ENCODE assay signal across 8 cellular contexts in the genomic region with DNA sequence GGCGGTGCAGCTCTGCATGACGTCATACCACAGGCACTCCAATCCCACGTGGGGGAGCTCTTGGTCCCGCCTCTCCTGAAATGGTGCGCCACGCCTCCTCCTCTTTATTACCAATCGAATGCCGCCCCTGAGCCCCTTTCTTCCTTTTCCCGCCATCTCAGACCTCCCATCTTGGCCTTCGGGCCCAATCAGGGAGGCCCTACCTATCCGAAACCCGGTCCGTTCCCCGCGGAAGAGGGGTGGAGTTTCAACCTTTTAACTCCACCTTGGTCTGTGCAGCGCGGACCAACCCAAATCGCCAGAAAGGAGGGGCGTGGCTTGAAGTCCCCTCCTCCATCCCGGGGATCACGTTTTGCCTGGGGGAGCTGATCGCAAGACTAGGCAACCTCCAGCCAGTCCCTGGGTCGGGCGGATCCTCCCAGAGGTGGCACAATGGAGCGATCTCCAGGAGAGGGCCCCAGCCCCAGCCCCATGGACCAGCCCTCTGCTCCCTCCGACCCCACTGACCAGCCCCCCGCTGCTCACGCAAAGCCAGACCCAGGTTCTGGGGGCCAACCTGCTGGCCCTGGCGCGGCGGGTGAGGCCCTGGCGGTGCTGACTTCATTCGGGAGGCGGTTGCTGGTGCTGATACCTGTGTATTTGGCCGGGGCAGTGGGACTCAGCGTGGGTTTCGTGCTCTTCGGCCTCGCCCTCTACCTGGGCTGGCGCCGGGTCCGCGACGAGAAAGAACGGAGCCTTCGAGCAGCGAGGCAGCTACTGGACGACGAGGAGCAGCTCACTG. TPM values are rescaled to one million over a fixed set of nuclear protein-coding genes. Genes with fewer than 3 reads are reported as not detected.
A peak's percentile ranks its signal among the peaks of the same experiment; 100 is the strongest.
DNase-seq lines count a peak whose midpoint lies in the region; ATAC-seq and TF ChIP-seq lines count a peak whose summit lies in the region.

A gene with protein sequence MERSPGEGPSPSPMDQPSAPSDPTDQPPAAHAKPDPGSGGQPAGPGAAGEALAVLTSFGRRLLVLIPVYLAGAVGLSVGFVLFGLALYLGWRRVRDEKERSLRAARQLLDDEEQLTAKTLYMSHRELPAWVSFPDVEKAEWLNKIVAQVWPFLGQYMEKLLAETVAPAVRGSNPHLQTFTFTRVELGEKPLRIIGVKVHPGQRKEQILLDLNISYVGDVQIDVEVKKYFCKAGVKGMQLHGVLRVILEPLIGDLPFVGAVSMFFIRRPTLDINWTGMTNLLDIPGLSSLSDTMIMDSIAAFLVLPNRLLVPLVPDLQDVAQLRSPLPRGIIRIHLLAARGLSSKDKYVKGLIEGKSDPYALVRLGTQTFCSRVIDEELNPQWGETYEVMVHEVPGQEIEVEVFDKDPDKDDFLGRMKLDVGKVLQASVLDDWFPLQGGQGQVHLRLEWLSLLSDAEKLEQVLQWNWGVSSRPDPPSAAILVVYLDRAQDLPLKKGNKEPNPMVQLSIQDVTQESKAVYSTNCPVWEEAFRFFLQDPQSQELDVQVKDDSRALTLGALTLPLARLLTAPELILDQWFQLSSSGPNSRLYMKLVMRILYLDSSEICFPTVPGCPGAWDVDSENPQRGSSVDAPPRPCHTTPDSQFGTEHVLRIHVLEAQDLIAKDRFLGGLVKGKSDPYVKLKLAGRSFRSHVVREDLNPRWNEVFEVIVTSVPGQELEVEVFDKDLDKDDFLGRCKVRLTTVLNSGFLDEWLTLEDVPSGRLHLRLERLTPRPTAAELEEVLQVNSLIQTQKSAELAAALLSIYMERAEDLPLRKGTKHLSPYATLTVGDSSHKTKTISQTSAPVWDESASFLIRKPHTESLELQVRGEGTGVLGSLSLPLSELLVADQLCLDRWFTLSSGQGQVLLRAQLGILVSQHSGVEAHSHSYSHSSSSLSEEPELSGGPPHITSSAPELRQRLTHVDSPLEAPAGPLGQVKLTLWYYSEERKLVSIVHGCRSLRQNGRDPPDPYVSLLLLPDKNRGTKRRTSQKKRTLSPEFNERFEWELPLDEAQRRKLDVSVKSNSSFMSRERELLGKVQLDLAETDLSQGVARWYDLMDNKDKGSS (plus strand): TSS at position 380 of the 781 bp plus-strand sequence. CDS start 53 bp downstream, at position 433.

- DNase-seq in AG10803 (ENCODE audit: low read depth) (peak; percentile 100), NCI-H460 (ENCODE audit: extremely low read depth, low read depth) (peak; percentile 99), cerebellar nuclear complex (lab: John Stamatoyannopoulos, UW) (peak; percentile 98 to 100), islet precursor cell (peak; percentile 100)
- peak; percentile 90 for DNase-seq in activated CD4-positive, CD25-positive, alpha-beta regulatory T cell treated with anti-CD3 and anti-CD28 coated beads, Interleukin-2, amount 50 U/mL, for 72 hours
- peak; percentile 95 to 98 (median 96) for DNase-seq in stimulated activated CD4-positive, alpha-beta T cell treated with anti-CD3 and anti-CD28 coated beads, Interleukin-12 subunit alpha, Interleukin-12 subunit beta, amount 100 ng/mL, for 48 hours (ENCODE audit: low read depth in 2 of 3, low spot score in 1 of 3)

- H3K4me3 ChIP-seq in AG10803 (ENCODE audit: low read length) = peak within 1 kb of the TSS; percentile 92

- TF ChIP-seq CTCF in AG10803 (conservative IDR thresholded peaks at IDR 0.05; ENCODE audit: low read length) = no peak

- ATAC-seq in GM19043 (IDR thresholded peaks at IDR 0.05; ENCODE audit: low read depth, unreplicated experiment) (peak; percentile 85), HG03378 (IDR thresholded peaks at IDR 0.05; ENCODE audit: unreplicated experiment) (peak; percentile 83)

RNA-seq across cellular contexts. Expression of the gene that starts here (rescaled TPM):
- total RNA-seq in NCI-H460 (2014; rRNA removed; shearing (Covaris generic)) = 93.2 and 108 TPM in 2 replicates
- 86.1 and 99.5 TPM in 2 replicates for polyA plus RNA-seq in NCI-H460 (2014; cell fraction: nucleus; rRNA removed)

Comparison
In these comparisons a context has a peak if more than half of its experiments do, and no peak if none do; other contexts are left out.
1. Peak in every context shown above with its lines: DNase-seq, ATAC-seq and H3K4me3 ChIP-seq.